Comparison of ENCODE assay signal across 22 cellular contexts in genomic region chr4:153501578-153501977, GRCh38. TPM values are rescaled to one million over a fixed set of nuclear protein-coding genes. Genes with fewer than 3 reads are reported as not detected.
DNase-seq lines count a peak whose midpoint lies in the region; ATAC-seq and FAIRE-seq lines count a peak whose summit lies in the region.
"Had no signal": no experiment of that assay in that cellular context is flagged by ENCODE, and none has a peak within 500 bp of the region (broad histone marks: within the 10 kb centered on the region; RNA-seq: fewer than 3 reads in every experiment).

No MANE protein-coding gene starts in this region.

- POLR2A ChIA-PET in activated CD4-positive, alpha-beta T cell treated with anti-CD3 and anti-CD28 coated beads, Interleukin-2, amount 10 ng/mL, durations not matched to agents 7 days and 5 days (lab: Charles Lee): no interaction called here
- POLR2A ChIA-PET in activated CD8-positive, alpha-beta T cell treated with anti-CD3 and anti-CD28 coated beads, Interleukin-2, amount 10 ng/mL, durations not matched to agents 7 days and 5 days (lab: Charles Lee): no interaction called here

- H3K9me3 Mint-ChIP-seq in activated CD4-positive, alpha-beta T cell treated with anti-CD3 and anti-CD28 coated beads, Interleukin-2, amount 10 ng/mL, durations not matched to agents 7 days and 5 days: peaks cover 4% of the 10 kb centered on the region
- no peaks in the 10 kb centered on the region for H3K9me3 Mint-ChIP-seq in activated CD8-positive, alpha-beta T cell treated with anti-CD3 and anti-CD28 coated beads, Interleukin-2, amount 10 ng/mL, durations not matched to agents 7 days and 5 days (ENCODE audit: insufficient read depth)
- H3K9me3 Mint-ChIP-seq in naive B cell: no peaks in the 10 kb centered on the region

- peak overlapping the region; percentile 2 for H3K27ac Mint-ChIP-seq in activated CD4-positive, alpha-beta T cell treated with anti-CD3 and anti-CD28 coated beads, Interleukin-2, amount 10 ng/mL, durations not matched to agents 7 days and 5 days
- H3K27ac Mint-ChIP-seq in activated CD8-positive, alpha-beta T cell treated with anti-CD3 and anti-CD28 coated beads, Interleukin-2, amount 10 ng/mL, durations not matched to agents 7 days and 5 days: peak overlapping the region; percentile 68
- peak overlapping the region in 4 of 6 donors; percentile 18 to 91 (median 54) for H3K27ac Mint-ChIP-seq in naive B cell
- H3K27ac Mint-ChIP-seq: progenitor cell of endocrine pancreas had no signal

- ATAC-seq in activated CD8-positive, alpha-beta T cell treated with anti-CD3 and anti-CD28 coated beads, Interleukin-2, amount 10 ng/mL, durations not matched to agents 7 days and 5 days: no peak
- no peak for ATAC-seq in naive B cell (ENCODE audit: low read depth in 2 of 2)
- ATAC-seq: mucosa of descending colon, upper lobe of right lung had no signal

- peaks cover 54% of the 10 kb centered on the region for H3K36me3 Mint-ChIP-seq in activated CD4-positive, alpha-beta T cell treated with anti-CD3 and anti-CD28 coated beads, Interleukin-2, amount 10 ng/mL, durations not matched to agents 7 days and 5 days (ENCODE audit: low read depth)
- H3K36me3 Mint-ChIP-seq in activated CD8-positive, alpha-beta T cell treated with anti-CD3 and anti-CD28 coated beads, Interleukin-2, amount 10 ng/mL, durations not matched to agents 7 days and 5 days (ENCODE audit: low read depth): peaks cover 67% of the 10 kb centered on the region
- peaks cover 4 to 15% of the 10 kb centered on the region in 2 donors for H3K36me3 Mint-ChIP-seq in naive B cell

- H3K4me1 Mint-ChIP-seq in activated CD4-positive, alpha-beta T cell treated with anti-CD3 and anti-CD28 coated beads, Interleukin-2, amount 10 ng/mL, durations not matched to agents 7 days and 5 days: peaks cover 73% of the 10 kb centered on the region
- peaks cover 76% of the 10 kb centered on the region for H3K4me1 Mint-ChIP-seq in activated CD8-positive, alpha-beta T cell treated with anti-CD3 and anti-CD28 coated beads, Interleukin-2, amount 10 ng/mL, durations not matched to agents 7 days and 5 days (ENCODE audit: low read depth)
- H3K4me1 Mint-ChIP-seq in naive B cell: peaks cover 70 to 93% (median 84%) of the 10 kb centered on the region in 3 donors

- H3K4me3 Mint-ChIP-seq in activated CD4-positive, alpha-beta T cell treated with anti-CD3 and anti-CD28 coated beads, Interleukin-2, amount 10 ng/mL, durations not matched to agents 7 days and 5 days: no peak overlapping the region
- H3K4me3 Mint-ChIP-seq in activated CD8-positive, alpha-beta T cell treated with anti-CD3 and anti-CD28 coated beads, Interleukin-2, amount 10 ng/mL, durations not matched to agents 7 days and 5 days: no peak overlapping the region
- peak overlapping the region in 2 of 8 donors; percentile 39 to 41 for H3K4me3 Mint-ChIP-seq in naive B cell

- DNase-seq in activated CD4-positive, alpha-beta T cell treated with anti-CD3 and anti-CD28 coated beads, Interleukin-2, amount 10 ng/mL, durations not matched to agents 7 days and 5 days: no peak
- DNase-seq in activated CD4-positive, alpha-beta T cell treated with anti-CD3 and anti-CD28 coated beads for 4 hours: no peak
- no peak for DNase-seq in GM19239 (ENCODE audit: insufficient read length, low spot score)
- DNase-seq in activated CD8-positive, alpha-beta T cell treated with anti-CD3 and anti-CD28 coated beads, Interleukin-2, amount 10 ng/mL, durations not matched to agents 7 days and 5 days: no peak
- DNase-seq in naive B cell: no peak
- no peak for DNase-seq in COR-L47 (lab: John Stamatoyannopoulos, UW)
- DNase-seq in DMS79 (lab: John Stamatoyannopoulos, UW): no peak
- DNase-seq in Kasumi-1 (lab: John Stamatoyannopoulos, UW): no peak
- DNase-seq: 8988T; activated CD4-positive, alpha-beta T cell treated with anti-CD3 and anti-CD28 coated beads, Interleukin-2, amount 50 U/mL, for 1 hour; activated naive CD4-positive, alpha-beta T cell; H7; mucosa of descending colon; NCI-H1694; NCI-H2171 treated with DMSO at 0.1 percent for 48 hours; NCI-H524; substantia nigra; T-helper 1 cell; upper lobe of right lung had no signal

- FAIRE-seq in GM19239 (lab: Jason Lieb, UNC): peak; percentile 33
- FAIRE-seq: endometrium, keratinocyte had no signal

- CTCF ChIA-PET in activated CD4-positive, alpha-beta T cell treated with anti-CD3 and anti-CD28 coated beads, Interleukin-2, amount 10 ng/mL, durations not matched to agents 7 days and 5 days (lab: Charles Lee): interaction anchor here (0.6 to 1.7 kb wide), 7 partner anchors 9 to 73 kb away, joined by 3 to 6 read pairs (median 3); partner anchors contain the start of gene TMEM131L
- CTCF ChIA-PET in activated CD8-positive, alpha-beta T cell treated with anti-CD3 and anti-CD28 coated beads, Interleukin-2, amount 10 ng/mL, durations not matched to agents 7 days and 5 days (lab: Charles Lee): interaction anchor here (0.8 to 1.6 kb wide), 6 partner anchors 19 to 142 kb away, joined by 3 to 5 read pairs (median 3); no protein-coding TSS in a partner anchor

- no peaks in the 10 kb centered on the region for H3K27me3 Mint-ChIP-seq in activated CD4-positive, alpha-beta T cell treated with anti-CD3 and anti-CD28 coated beads, Interleukin-2, amount 10 ng/mL, durations not matched to agents 7 days and 5 days
- H3K27me3 Mint-ChIP-seq in activated CD8-positive, alpha-beta T cell treated with anti-CD3 and anti-CD28 coated beads, Interleukin-2, amount 10 ng/mL, durations not matched to agents 7 days and 5 days (ENCODE audit: low read depth): no peaks in the 10 kb centered on the region
- no peaks in the 10 kb centered on the region for H3K27me3 Mint-ChIP-seq in naive B cell
- H3K27me3 Mint-ChIP-seq: progenitor cell of endocrine pancreas had no signal

RNA-seq across cellular contexts. Expression of gene TMEM131L, which starts 35.4 kb away (rescaled TPM):
- total RNA-seq in activated CD4-positive, alpha-beta T cell treated with anti-CD3 and anti-CD28 coated beads, Interleukin-2, amount 10 ng/mL, durations not matched to agents 7 days and 5 days: 10 to 100 TPM; 49.3 to 56.0 TPM
- 10 to 100 TPM; 54.9 to 58.4 TPM for total RNA-seq in activated CD8-positive, alpha-beta T cell treated with anti-CD3 and anti-CD28 coated beads, Interleukin-2, amount 10 ng/mL, durations not matched to agents 7 days and 5 days
- 10 to 100 TPM; 52.2 to 86.7 (median 68.1) TPM for polyA plus RNA-seq in naive B cell (ENCODE audit: low read depth in 6 of 6)

Comparison
In these comparisons a context has a peak if more than half of its experiments do, and no peak if none do; other contexts are left out.
1. H3K27ac Mint-ChIP-seq: peak in every context shown above with its lines; median percentile 68 in activated CD8-positive, alpha-beta T cell treated with anti-CD3 and anti-CD28 coated beads, Interleukin-2, amount 10 ng/mL, durations not matched to agents 7 days and 5 days; 54 in naive B cell; 2 in activated CD4-positive, alpha-beta T cell treated with anti-CD3 and anti-CD28 coated beads, Interleukin-2, amount 10 ng/mL, durations not matched to agents 7 days and 5 days.